ENCODE assay signal across 8 cellular contexts in genomic region chr5:173888473-173889135, GRCh38. TPM values are rescaled to one million over a fixed set of nuclear protein-coding genes. Genes with fewer than 3 reads are reported as not detected.
DNase-seq lines count a peak whose midpoint lies in the region; ATAC-seq, FAIRE-seq and TF ChIP-seq lines count a peak whose summit lies in the region.

No MANE protein-coding gene starts in this region.

- DNase-seq in CD4-positive, alpha-beta memory T cell: peak in 1 of 5 donors; percentile 15
- no peak for DNase-seq in LNCaP clone FGC (ENCODE audit: low read depth)
- peak; percentile 41 for DNase-seq in astrocyte of the hippocampus (ENCODE audit: low read depth, low spot score)
- no peak for DNase-seq in keratinocyte (ENCODE audit: low read depth, low spot score)
- DNase-seq in G401 (ENCODE audit: low spot score): no peak
- no peak for DNase-seq in NCI-H1436 (lab: John Stamatoyannopoulos, UW)

- in situ Hi-C loops in G401 (cut with HindIII; ENCODE audit: low sequenced_read_pairs): no loop called here

- peaks cover 72 to 94% (median 74%) of the 10 kb centered on the region in 4 donors for H3K4me1 Mint-ChIP-seq in CD4-positive, alpha-beta memory T cell

- no peaks in the 10 kb centered on the region for H3K9me1 ChIP-seq in keratinocyte (ENCODE audit: control insufficient read depth, extremely low read depth, insufficient read depth, low read length)

- no peaks in the 10 kb centered on the region for H3K9me3 Mint-ChIP-seq in CD4-positive, alpha-beta memory T cell

- dilution Hi-C loops in keratinocyte (cut with MboI; ENCODE audit: extremely low pct_ligation_motif_present, low sequenced_read_pairs): no loop called here

- H3K79me2 ChIP-seq in keratinocyte (ENCODE audit: control insufficient read depth, insufficient read depth, low read length): peaks cover 2% of the 10 kb centered on the region

- peak overlapping the region; percentile 28 for H2AFZ ChIP-seq in keratinocyte (ENCODE audit: control insufficient read depth, low read length)

- POLR2A ChIA-PET in CD4-positive, alpha-beta memory T cell (lab: Charles Lee; ENCODE audit: partially characterized antibody): interaction anchor here (0.6 to 5.9 kb wide), 20 partner anchors 8 to 1713 kb away, joined by 3 to 102 read pairs (median 6); partner anchors contain the start of genes BOD1 and DUSP1

- H3K4me1 ChIP-seq in CD4-positive, alpha-beta memory T cell (ENCODE audit: insufficient read depth, low read length): peaks cover 82% of the 10 kb centered on the region
- peaks cover 30% of the 10 kb centered on the region for H3K4me1 ChIP-seq in keratinocyte (ENCODE audit: control insufficient read depth, extremely low read depth, insufficient read depth, low read length)
- peaks cover 10% of the 10 kb centered on the region for H3K4me1 ChIP-seq in stomach smooth muscle (ENCODE audit: control insufficient read depth, insufficient read depth, low read length)

- peak overlapping the region; percentile 91 to 99 (median 98) for H3K27ac Mint-ChIP-seq in CD4-positive, alpha-beta memory T cell

- H3K36me3 Mint-ChIP-seq in CD4-positive, alpha-beta memory T cell: peaks cover 0 to 13% of the 10 kb centered on the region in 2 donors

- H3K36me3 ChIP-seq in CD4-positive, alpha-beta memory T cell (ENCODE audit: insufficient read depth, low read length): no peaks in the 10 kb centered on the region
- H3K36me3 ChIP-seq in keratinocyte (ENCODE audit: control insufficient read depth in 2 of 2, extremely low read depth in 1 of 2, insufficient read depth in 2 of 2, low read length in 2 of 2) (no peaks in the 10 kb centered on the region), stomach smooth muscle (ENCODE audit: control insufficient read depth in 2 of 2, insufficient read depth in 2 of 2, low read length in 2 of 2) (no peaks in the 10 kb centered on the region)

- no peak for TF ChIP-seq CTCF in LNCaP clone FGC (IDR thresholded peaks at IDR 0.05; ENCODE audit: control insufficient read depth, extremely low read depth, insufficient read depth)
- TF ChIP-seq CTCF in keratinocyte (optimal IDR thresholded peaks at IDR 0.05 in 1 of 3, IDR thresholded peaks at IDR 0.05 in 1 of 3, conservative IDR thresholded peaks at IDR 0.05 in 1 of 3; ENCODE audit: extremely low read depth in 1 of 3, insufficient read depth in 2 of 3, low read length in 3 of 3): no peak

- H3K27ac ChIP-seq in CD4-positive, alpha-beta memory T cell (ENCODE audit: low read depth, low read length): peak overlapping the region; percentile 68
- H3K27ac ChIP-seq in keratinocyte (ENCODE audit: control insufficient read depth, insufficient read depth, low read length): peak overlapping the region; percentile 49
- peak overlapping the region; percentile 82 for H3K27ac ChIP-seq in stomach smooth muscle (ENCODE audit: low read length)

- H3K4me2 ChIP-seq in keratinocyte (ENCODE audit: control insufficient read depth, extremely low read depth, insufficient read depth, low read depth, low read length): peak overlapping the region; percentile 80

- no peaks in the 10 kb centered on the region for H4K20me1 ChIP-seq in keratinocyte (ENCODE audit: control insufficient read depth, extremely low read depth, insufficient read depth, low read length)

- no peak for ATAC-seq in GM21786 (IDR thresholded peaks at IDR 0.05; ENCODE audit: unreplicated experiment)

- FAIRE-seq in keratinocyte (lab: Jason Lieb, UNC): no peak

- CTCF ChIA-PET in CD4-positive, alpha-beta memory T cell (lab: Charles Lee; ENCODE audit: partially characterized antibody): interaction anchor here (0.7 to 2.5 kb wide), 13 partner anchors 15 to 273 kb away, joined by 3 to 21 read pairs (median 4); partner anchors contain the start of gene BOD1

- H3K27me3 Mint-ChIP-seq in CD4-positive, alpha-beta memory T cell: no peaks in the 10 kb centered on the region

- intact Hi-C loops in CD4-positive, alpha-beta memory T cell (cut with micrococcal nuclease): loop anchor here (1.0 to 2.0 kb wide), 3 partner anchors 30 to 272 kb away; partner anchors contain the start of gene BOD1

- peak overlapping the region; percentile 52 to 68 for H3K4me3 ChIP-seq in CD4-positive, alpha-beta memory T cell (ENCODE audit: low read length in 2 of 2)
- H3K4me3 ChIP-seq in LNCaP clone FGC (ENCODE audit: low read depth, low read length): peak overlapping the region; percentile 90
- peak overlapping the region; percentile 69 to 85 (median 72) for H3K4me3 ChIP-seq in keratinocyte (ENCODE audit: control insufficient read depth in 2 of 3, extremely low read depth in 1 of 3, insufficient read depth in 2 of 3, low read depth in 1 of 3, low read length in 3 of 3)
- peak overlapping the region; percentile 84 to 90 for H3K4me3 ChIP-seq in stomach smooth muscle (ENCODE audit: low read length in 2 of 2)

- H3K9ac ChIP-seq in keratinocyte (ENCODE audit: control insufficient read depth, extremely low read depth, insufficient read depth, low read length) (peak overlapping the region; percentile 93), stomach smooth muscle (ENCODE audit: low read length in 2 of 2) (peak overlapping the region; percentile 80 to 82)

- H3K4me3 Mint-ChIP-seq in CD4-positive, alpha-beta memory T cell: peak overlapping the region; percentile 95 to 99 (median 98)

- H3K9me3 ChIP-seq in CD4-positive, alpha-beta memory T cell (ENCODE audit: control insufficient read depth in 1 of 2, low read length in 2 of 2): no peaks in the 10 kb centered on the region
- H3K9me3 ChIP-seq in keratinocyte (ENCODE audit: control insufficient read depth, low read depth, low read length) (no peaks in the 10 kb centered on the region), stomach smooth muscle (ENCODE audit: control insufficient read depth in 2 of 2, low read length in 2 of 2) (no peaks in the 10 kb centered on the region)

- no peaks in the 10 kb centered on the region for H3K27me3 ChIP-seq in CD4-positive, alpha-beta memory T cell (ENCODE audit: insufficient read depth, low read length)
- H3K27me3 ChIP-seq in keratinocyte (ENCODE audit: control insufficient read depth, extremely low read depth, insufficient read depth, low read length): no peaks in the 10 kb centered on the region
- H3K27me3 ChIP-seq in stomach smooth muscle (ENCODE audit: control insufficient read depth in 1 of 2, insufficient read depth in 2 of 2, low read length in 2 of 2): no peaks in the 10 kb centered on the region

RNA-seq across cellular contexts. Expression of gene CPEB4, which starts 0.5 kb away (rescaled TPM):
- total RNA-seq in CD4-positive, alpha-beta memory T cell: 10 to 100 TPM; 17.1 to 18.3 TPM
- 1 to 10 TPM; 1.9 to 6.1 TPM for polyA plus RNA-seq in CD4-positive, alpha-beta memory T cell
- polyA plus RNA-seq in keratinocyte: 13.8 to 18.5 TPM (median 15.3 TPM) in 3 replicates
- polyA plus RNA-seq in keratinocyte (2011; ENCODE audit: low read depth): 9.6 TPM
- 9.2 and 14.1 TPM in 2 replicates for polyA plus RNA-seq in keratinocyte (2011; cell fraction: cytosol; rRNA removed)
- polyA plus RNA-seq in keratinocyte (2011; cell fraction: nucleus; rRNA removed): 25.6 and 27.1 TPM in 2 replicates
- polyA plus RNA-seq in keratinocyte (2012; ENCODE audit: low replicate concordance): 9.3 and 22.9 TPM in 2 replicates
- 27.2 to 48.4 TPM (median 37.2 TPM) in 3 replicates for polyA minus RNA-seq in keratinocyte
- polyA minus RNA-seq in keratinocyte (2011; cell fraction: cytosol; rRNA and poly(A)+ RNA removed): 14.4 TPM
- polyA minus RNA-seq in keratinocyte (2011; cell fraction: nucleus; rRNA and poly(A)+ RNA removed): 37.5 and 69.2 TPM in 2 replicates
- 4.0 and 6.6 TPM in 2 replicates for total RNA-seq in G401 (2014; rRNA removed; shearing (Covaris generic))
